ENCODE assay signal across 4 cellular contexts in the genomic region with DNA sequence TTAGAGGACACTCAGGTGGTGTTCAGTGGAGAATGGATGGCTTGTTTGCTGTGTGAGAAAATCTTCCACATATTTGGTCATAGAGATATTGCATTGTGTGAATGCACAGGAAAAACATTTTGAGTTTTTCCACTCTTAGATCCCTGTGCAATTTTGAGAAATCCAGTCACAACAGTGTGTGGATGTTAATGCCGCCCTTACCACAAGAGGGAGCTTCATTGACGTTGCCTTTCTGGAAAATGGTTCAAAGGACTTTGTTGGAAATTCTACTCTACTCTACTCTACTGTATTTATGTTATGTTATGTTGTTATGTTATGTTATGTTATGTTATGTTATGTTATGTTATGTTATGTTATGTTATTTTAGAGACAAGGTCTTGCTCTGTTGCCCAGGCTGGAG.
TF ChIP-seq lines count a peak whose summit lies in the region.

No MANE protein-coding gene starts in this region.

TF ChIP-seq in HCT116, 20 proteins besides CTCF, POLR2A, EP300 and RAD21 (continues in another document):
- TF ChIP-seq, protein P1, sequence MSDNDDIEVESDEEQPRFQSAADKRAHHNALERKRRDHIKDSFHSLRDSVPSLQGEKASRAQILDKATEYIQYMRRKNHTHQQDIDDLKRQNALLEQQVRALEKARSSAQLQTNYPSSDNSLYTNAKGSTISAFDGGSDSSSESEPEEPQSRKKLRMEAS (IDR thresholded peaks at IDR 0.05) = no peak
- no peak for TF ChIP-seq SIN3A (IDR thresholded peaks at IDR 0.05; ENCODE audit: low read depth)
- TF ChIP-seq, protein P2, sequence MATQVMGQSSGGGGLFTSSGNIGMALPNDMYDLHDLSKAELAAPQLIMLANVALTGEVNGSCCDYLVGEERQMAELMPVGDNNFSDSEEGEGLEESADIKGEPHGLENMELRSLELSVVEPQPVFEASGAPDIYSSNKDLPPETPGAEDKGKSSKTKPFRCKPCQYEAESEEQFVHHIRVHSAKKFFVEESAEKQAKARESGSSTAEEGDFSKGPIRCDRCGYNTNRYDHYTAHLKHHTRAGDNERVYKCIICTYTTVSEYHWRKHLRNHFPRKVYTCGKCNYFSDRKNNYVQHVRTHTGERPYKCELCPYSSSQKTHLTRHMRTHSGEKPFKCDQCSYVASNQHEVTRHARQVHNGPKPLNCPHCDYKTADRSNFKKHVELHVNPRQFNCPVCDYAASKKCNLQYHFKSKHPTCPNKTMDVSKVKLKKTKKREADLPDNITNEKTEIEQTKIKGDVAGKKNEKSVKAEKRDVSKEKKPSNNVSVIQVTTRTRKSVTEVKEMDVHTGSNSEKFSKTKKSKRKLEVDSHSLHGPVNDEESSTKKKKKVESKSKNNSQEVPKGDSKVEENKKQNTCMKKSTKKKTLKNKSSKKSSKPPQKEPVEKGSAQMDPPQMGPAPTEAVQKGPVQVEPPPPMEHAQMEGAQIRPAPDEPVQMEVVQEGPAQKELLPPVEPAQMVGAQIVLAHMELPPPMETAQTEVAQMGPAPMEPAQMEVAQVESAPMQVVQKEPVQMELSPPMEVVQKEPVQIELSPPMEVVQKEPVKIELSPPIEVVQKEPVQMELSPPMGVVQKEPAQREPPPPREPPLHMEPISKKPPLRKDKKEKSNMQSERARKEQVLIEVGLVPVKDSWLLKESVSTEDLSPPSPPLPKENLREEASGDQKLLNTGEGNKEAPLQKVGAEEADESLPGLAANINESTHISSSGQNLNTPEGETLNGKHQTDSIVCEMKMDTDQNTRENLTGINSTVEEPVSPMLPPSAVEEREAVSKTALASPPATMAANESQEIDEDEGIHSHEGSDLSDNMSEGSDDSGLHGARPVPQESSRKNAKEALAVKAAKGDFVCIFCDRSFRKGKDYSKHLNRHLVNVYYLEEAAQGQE (IDR thresholded peaks at IDR 0.05; ENCODE audit: low read depth) = no peak
- TF ChIP-seq ATF3 (IDR thresholded peaks at IDR 0.05) = no peak

TF ChIP-seq in GM12878, 131 proteins besides CTCF, POLR2A, EP300 and RAD21:
- TF ChIP-seq E2F4 (IDR thresholded peaks at IDR 0.05; ENCODE audit: low read depth, low read length) (no peak), SMC3 (IDR thresholded peaks at IDR 0.05; ENCODE audit: borderline replicate concordance, low read length) (peak; percentile 33; the same call in 1 of the 2 replicates)

TF ChIP-seq in liver, 16 proteins besides CTCF, POLR2A, EP300 and RAD21:
- TF ChIP-seq FOXA2 (IDR thresholded peaks at IDR 0.05) (no peak), NR2F2 (IDR thresholded peaks at IDR 0.05) (no peak), ATF3 (IDR thresholded peaks at IDR 0.05) (no peak), TAF1 (conservative IDR thresholded peaks at IDR 0.05) (no peak), RXRA (IDR thresholded peaks at IDR 0.05) (no peak), JUND (IDR thresholded peaks at IDR 0.05) (no peak), YY1 (IDR thresholded peaks at IDR 0.05) (no peak), FOXA1 (IDR thresholded peaks at IDR 0.05) (no peak), SP1 (IDR thresholded peaks at IDR 0.05) (no peak), GABPA (IDR thresholded peaks at IDR 0.05 in 1 of 2, conservative IDR thresholded peaks at IDR 0.05 in 1 of 2) (no peak), HNF4A (conservative IDR thresholded peaks at IDR 0.05) (no peak), EGR1 (IDR thresholded peaks at IDR 0.05; ENCODE audit: low read depth in 2 of 2) (no peak)
- TF ChIP-seq, protein P1 (IDR thresholded peaks at IDR 0.05) = no peak
- TF ChIP-seq, protein P2 (IDR thresholded peaks at IDR 0.05) = no peak
- TF ChIP-seq, protein P3, sequence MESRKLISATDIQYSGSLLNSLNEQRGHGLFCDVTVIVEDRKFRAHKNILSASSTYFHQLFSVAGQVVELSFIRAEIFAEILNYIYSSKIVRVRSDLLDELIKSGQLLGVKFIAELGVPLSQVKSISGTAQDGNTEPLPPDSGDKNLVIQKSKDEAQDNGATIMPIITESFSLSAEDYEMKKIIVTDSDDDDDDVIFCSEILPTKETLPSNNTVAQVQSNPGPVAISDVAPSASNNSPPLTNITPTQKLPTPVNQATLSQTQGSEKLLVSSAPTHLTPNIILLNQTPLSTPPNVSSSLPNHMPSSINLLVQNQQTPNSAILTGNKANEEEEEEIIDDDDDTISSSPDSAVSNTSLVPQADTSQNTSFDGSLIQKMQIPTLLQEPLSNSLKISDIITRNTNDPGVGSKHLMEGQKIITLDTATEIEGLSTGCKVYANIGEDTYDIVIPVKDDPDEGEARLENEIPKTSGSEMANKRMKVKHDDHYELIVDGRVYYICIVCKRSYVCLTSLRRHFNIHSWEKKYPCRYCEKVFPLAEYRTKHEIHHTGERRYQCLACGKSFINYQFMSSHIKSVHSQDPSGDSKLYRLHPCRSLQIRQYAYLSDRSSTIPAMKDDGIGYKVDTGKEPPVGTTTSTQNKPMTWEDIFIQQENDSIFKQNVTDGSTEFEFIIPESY (IDR thresholded peaks at IDR 0.05) = no peak
TF ChIP-seq in liver: peak in this region for 0.

TF ChIP-seq in HEK293T, 16 proteins besides CTCF, POLR2A, EP300 and RAD21:
- TF ChIP-seq ARNT (IDR thresholded peaks at IDR 0.05) (no peak), TARDBP (IDR thresholded peaks at IDR 0.05) (no peak), ELF4 (IDR thresholded peaks at IDR 0.05) (no peak), FOXA1 (IDR thresholded peaks at IDR 0.05) (no peak), CTBP1 (IDR thresholded peaks at IDR 0.05; ENCODE audit: borderline replicate concordance) (no peak), ZNF384 (IDR thresholded peaks at IDR 0.05) (no peak), L3MBTL2 (conservative IDR thresholded peaks at IDR 0.05) (no peak), HDGF (IDR thresholded peaks at IDR 0.05; ENCODE audit: borderline replicate concordance) (no peak), BHLHE40 (IDR thresholded peaks at IDR 0.05; ENCODE audit: borderline replicate concordance) (no peak), SUZ12 (IDR thresholded peaks at IDR 0.05) (no peak)
